Comparison of ENCODE assay signal across 25 cellular contexts in genomic region chr17:64472564-64472963, GRCh38. TPM values are rescaled to one million over a fixed set of nuclear protein-coding genes. Genes with fewer than 3 reads are reported as not detected.
A peak's percentile ranks its signal among the peaks of the same experiment; 100 is the strongest.
DNase-seq lines count a peak whose midpoint lies in the region; ATAC-seq, FAIRE-seq and TF ChIP-seq lines count a peak whose summit lies in the region.
"Had no signal": no experiment of that assay in that cellular context is flagged by ENCODE, and none has a peak within 500 bp of the region (broad histone marks: within the 10 kb centered on the region; RNA-seq: fewer than 3 reads in every experiment).

No MANE protein-coding gene starts in this region.

- H3K36me3 ChIP-seq in HepG2 (replicated peaks in 1 of 2; ENCODE audit: control insufficient read depth in 1 of 2, insufficient read depth in 2 of 2, low read length in 2 of 2) (no peaks in the 10 kb centered on the region; a peak in 2 of 5 replicates), right lobe of liver (no peaks in the 10 kb centered on the region), OCI-LY7 (ENCODE audit: insufficient read depth, low read length) (peaks cover 90% of the 10 kb centered on the region), suprapubic skin (no peaks in the 10 kb centered on the region)
- H3K36me3 ChIP-seq: Peyer's patch had no signal

- H3K4me2 ChIP-seq in HepG2 (ENCODE audit: low read depth, low read length) (no peak overlapping the region), OCI-LY7 (ENCODE audit: low read length) (no peak overlapping the region)
- H3K4me2 ChIP-seq: A549 had no signal

- no peak overlapping the region for H3K27ac ChIP-seq in HepG2 (ENCODE audit: extremely low read length, insufficient read depth, low read length)
- no peak overlapping the region for H3K27ac ChIP-seq in right lobe of liver
- no peak overlapping the region for H3K27ac ChIP-seq in OCI-LY7 (ENCODE audit: low read depth, low read length, poor library complexity, severe bottlenecking)
- H3K27ac ChIP-seq in suprapubic skin = no peak overlapping the region
- H3K27ac ChIP-seq: A549, Peyer's patch, SJCRH30 had no signal

- intact Hi-C loops in HepG2 (cut with micrococcal nuclease; ENCODE audit: unreplicated experiment) (no loop called here), right lobe of liver (cut with DNase I) (no loop called here), OCI-LY7 (cut with micrococcal nuclease; ENCODE audit: unreplicated experiment) (no loop called here)

- H3K27me3 ChIP-seq in HepG2 (ENCODE audit: control insufficient read depth in 1 of 2, insufficient read depth in 2 of 2, low read length in 2 of 2) = no peaks in the 10 kb centered on the region
- H3K27me3 ChIP-seq in right lobe of liver = no peaks in the 10 kb centered on the region
- no peaks in the 10 kb centered on the region for H3K27me3 ChIP-seq in suprapubic skin
- H3K27me3 ChIP-seq: Peyer's patch, SJCRH30 had no signal

- H3K9me3 ChIP-seq in HepG2 (ENCODE audit: low read length) (no peaks in the 10 kb centered on the region), right lobe of liver (no peaks in the 10 kb centered on the region), OCI-LY7 (ENCODE audit: low read length) (no peaks in the 10 kb centered on the region), suprapubic skin (no peaks in the 10 kb centered on the region)
- H3K9me3 ChIP-seq: A549, Peyer's patch, SJCRH30 had no signal

- TF ChIP-seq POLR2A in HepG2 (IDR thresholded peaks at IDR 0.05; ENCODE audit: insufficient read depth in 1 of 2, low read depth in 2 of 2, low read length in 2 of 2) (no peak), right lobe of liver (IDR thresholded peaks at IDR 0.05) (no peak), suprapubic skin (IDR thresholded peaks at IDR 0.05) (no peak)

- POLR2A ChIA-PET in HepG2 (lab: Yijun Ruan, JAX) (no interaction called here), OCI-LY7 (lab: Charles Lee) (interaction anchor here (0.5 kb wide), 2 partner anchors 308 to 627 kb away, joined by 3 to 4 read pairs; no protein-coding TSS in a partner anchor)

- 73% methylated on average over 2 of the region's 2 CpGs for WGBS in HepG2 (ENCODE audit: low lambda C conversion rate)
- 88% methylated on average over 2 of the region's 2 CpGs for WGBS in right lobe of liver (ENCODE audit: insufficient coverage, low coverage, low lambda C conversion rate, missing lambda C conversion rate)
- 91% methylated on average over 2 of the region's 2 CpGs for WGBS in suprapubic skin

- in situ Hi-C loops in HepG2 (cut with HindIII; ENCODE audit: extremely low pct_ligation_motif_present, low pct_unique_long_range_greater_than_20kb) = no loop called here

- DNase-seq in HepG2 (ENCODE audit: low spot score) (no peak), right lobe of liver (no peak), OCI-LY7 (ENCODE audit: low spot score) (no peak), epithelial cell of esophagus (ENCODE audit: low read depth) (peak; percentile 8), hypothalamus (lab: John Stamatoyannopoulos, UW) (no peak), NOMO-1 treated with dmso at 0.1 percent for 144 hours (lab: John Stamatoyannopoulos, UW; ENCODE audit: unreplicated experiment) (no peak), suprapubic skin (ENCODE audit: low spot score in 2 of 2) (no peak)
- DNase-seq: AML-193; C1 segment of cervical spinal cord; CD4-positive, alpha-beta memory T cell; COR-L47; DMS53; Karpas-422; MV-4-11; NCI-H1105; NCI-H146; NCI-H1930; NCI-H2107; NCI-H524; NCI-H774; Peyer's patch; SJCRH30; T-cell had no signal

- CTCF ChIA-PET in HepG2 (lab: Yijun Ruan, JAX; ENCODE audit: low intra/inter-chr PET ratio, low total read pairs) (no interaction called here), OCI-LY7 (lab: Charles Lee; ENCODE audit: unreplicated experiment) (no interaction called here)

- no peaks in the 10 kb centered on the region for H3K4me1 ChIP-seq in HepG2 (ENCODE audit: insufficient read depth, low read length)
- no peaks in the 10 kb centered on the region for H3K4me1 ChIP-seq in right lobe of liver
- H3K4me1 ChIP-seq in OCI-LY7 (ENCODE audit: insufficient read depth, low read length, poor library complexity, severe bottlenecking) = peaks cover 6% of the 10 kb centered on the region
- no peaks in the 10 kb centered on the region for H3K4me1 ChIP-seq in suprapubic skin
- H3K4me1 ChIP-seq: A549, Peyer's patch, SJCRH30 had no signal

- TF ChIP-seq CTCF in HepG2 (CRISPR knock-in tag; IDR thresholded peaks at IDR 0.05) (no peak), right lobe of liver (IDR thresholded peaks at IDR 0.05) (no peak), OCI-LY7 (conservative IDR thresholded peaks at IDR 0.05; ENCODE audit: low read length) (no peak), epithelial cell of esophagus (IDR thresholded peaks at IDR 0.05; ENCODE audit: insufficient read depth, low read depth, low read length, missing control alignments) (no peak), suprapubic skin (IDR thresholded peaks at IDR 0.05) (no peak)

- H3K9ac ChIP-seq in HepG2 (ENCODE audit: insufficient read depth, low read depth, low read length) = no peak overlapping the region

- no peak for TF ChIP-seq RAD21 in HepG2 (CRISPR knock-in tag; IDR thresholded peaks at IDR 0.05)

- no peaks in the 10 kb centered on the region for H3K9me2 ChIP-seq in OCI-LY7 (ENCODE audit: insufficient read depth, low read length)

- H3K4me3 ChIP-seq in HepG2 (replicated peaks in 1 of 3; ENCODE audit: insufficient read depth in 1 of 3, low read depth in 2 of 3, low read length in 3 of 3) (no peak overlapping the region), right lobe of liver (no peak overlapping the region), OCI-LY7 (ENCODE audit: low read depth, low read length, poor library complexity, severe bottlenecking) (no peak overlapping the region), epithelial cell of esophagus (ENCODE audit: low read length) (no peak overlapping the region), suprapubic skin (no peak overlapping the region)
- H3K4me3 ChIP-seq: A549, Peyer's patch, SJCRH30 had no signal

- H2AFZ ChIP-seq in HepG2 (ENCODE audit: low read length) (no peak overlapping the region), OCI-LY7 (ENCODE audit: low read length) (no peak overlapping the region)

- H4K20me1 ChIP-seq in HepG2 (ENCODE audit: insufficient read depth, low read length) = no peaks in the 10 kb centered on the region
- H4K20me1 ChIP-seq in OCI-LY7 (ENCODE audit: insufficient read depth, low read length) = no peaks in the 10 kb centered on the region

- FAIRE-seq in HepG2 (lab: Jason Lieb, UNC) = no peak
- FAIRE-seq: A549, G401.6 had no signal

- ATAC-seq in HepG2 = peak; percentile 74
- ATAC-seq in right lobe of liver = no peak
- ATAC-seq: T-cell had no signal

- TF ChIP-seq EP300 in HepG2 (IDR thresholded peaks at IDR 0.05; ENCODE audit: low read depth in 2 of 2, low read length in 2 of 2) (no peak), HepG2 (CRISPR knock-in tag; IDR thresholded peaks at IDR 0.05; ENCODE audit: borderline replicate concordance) (no peak), suprapubic skin (IDR thresholded peaks at IDR 0.05) (no peak)

- no peaks in the 10 kb centered on the region for H3K79me2 ChIP-seq in HepG2 (ENCODE audit: insufficient read depth, low read length)
- no peaks in the 10 kb centered on the region for H3K79me2 ChIP-seq in OCI-LY7 (ENCODE audit: insufficient read depth, low read depth, low read length)

- no TSS peak for BruUV-seq in HepG2 (replicated peaks; lab: Mats Ljungman, UMichigan)
- BruUV-seq in OCI-LY7 (replicated peaks; lab: Mats Ljungman, UMichigan) = TSS peak; percentile 48

RNA-seq across cellular contexts. Expression of gene MILR1, which starts 23.6 kb away (rescaled TPM):
- total RNA-seq in HepG2 (2016; rRNA removed; fragmentation: Illumina TruSeq; extraction: Trizol) = 0.27 TPM in 1 of 2 replicates, not detected in the other
- not detected in 2 replicates for total RNA-seq in HepG2 (2016; cell fraction: cytosol; rRNA removed; fragmentation: Illumina TruSeq; extraction: Trizol; ENCODE audit: low read depth)
- total RNA-seq in HepG2 (2016; cell fraction: insoluble cytoplasmic fraction; rRNA removed; fragmentation: Illumina TruSeq; extraction: Trizol) = not detected in 2 replicates
- not detected in 2 replicates for total RNA-seq in HepG2 (2016; cell fraction: membrane; rRNA removed; fragmentation: Illumina TruSeq; extraction: Trizol)
- total RNA-seq in HepG2 (2016; cell fraction: nucleus; rRNA removed; fragmentation: Illumina TruSeq; extraction: Trizol) = not detected in 2 replicates
- 0.98 and 1.7 TPM in 2 replicates for polyA plus RNA-seq in HepG2 (2011; rRNA removed)
- polyA plus RNA-seq in HepG2 (2011; cell fraction: cytosol; rRNA removed) = 0.47 and 0.75 TPM in 2 replicates
- 0.80 and 1.5 TPM in 2 replicates for polyA plus RNA-seq in HepG2 (2011; cell fraction: nucleus; rRNA removed)
- polyA plus RNA-seq in HepG2 (2012) = 0.57 TPM in 1 of 2 replicates, not detected in the other
- polyA plus RNA-seq in HepG2 (2016; cell fraction: cytosol; fragmentation: Illumina TruSeq; extraction: Trizol; ENCODE audit: low read depth) = not detected in 2 replicates
- polyA plus RNA-seq in HepG2 (2016; cell fraction: insoluble cytoplasmic fraction; fragmentation: Illumina TruSeq; extraction: Trizol; ENCODE audit: low read depth) = not detected in 2 replicates
- polyA plus RNA-seq in HepG2 (2016; cell fraction: membrane; fragmentation: Illumina TruSeq; extraction: Trizol; ENCODE audit: low read depth) = 0.34 TPM in 1 of 2 replicates, not detected in the other
- 0.64 TPM in 1 of 2 replicates, not detected in the other for polyA plus RNA-seq in HepG2 (2016; cell fraction: nucleus; fragmentation: Illumina TruSeq; extraction: Trizol; ENCODE audit: insufficient read depth, low read depth)
- 0.72 TPM in 1 of 2 replicates, not detected in the other for polyA minus RNA-seq in HepG2 (2011; rRNA and poly(A)+ RNA removed; ENCODE audit: low replicate concordance)
- polyA minus RNA-seq in HepG2 (2011; cell fraction: cytosol; rRNA and poly(A)+ RNA removed) = not detected in 2 replicates
- 1.2 and 2.5 TPM in 2 replicates for polyA minus RNA-seq in HepG2 (2011; cell fraction: nucleus; rRNA and poly(A)+ RNA removed)
- total RNA-seq in right lobe of liver = 1 to 10 TPM in 4 of 6 experiments, under 1 TPM in 2; 0.57 to 3.0 (median 1.9) TPM
- 68.7 and 73.6 TPM in 2 replicates for total RNA-seq in OCI-LY7 (2014; rRNA removed; shearing (Covaris generic))
- total RNA-seq in OCI-LY7 (2022) = 92.2 and 101 TPM in 2 replicates
- under 1 TPM in 2 of 4 donors, not detected in 2; 0.45 to 0.57 TPM for total RNA-seq in suprapubic skin
- polyA plus RNA-seq: CD4-positive, alpha-beta memory T cell had no signal

RNA-seq across cellular contexts. Expression of gene POLG2, which starts 24.3 kb away (rescaled TPM):
- total RNA-seq in HepG2 (2016; rRNA removed; fragmentation: Illumina TruSeq; extraction: Trizol) (16.2 and 25.5 TPM in 2 replicates), right lobe of liver (1 to 10 TPM; 2.9 to 9.2 (median 5.5) TPM), OCI-LY7 (2022) (51.1 and 54.4 TPM in 2 replicates), suprapubic skin (10 to 100 TPM in 1 of 4 donors, 1 to 10 TPM in 3; 2.7 to 23.2 (median 5.0) TPM)
- total RNA-seq in HepG2 (2016; cell fraction: cytosol; rRNA removed; fragmentation: Illumina TruSeq; extraction: Trizol; ENCODE audit: low read depth) = 6.2 and 6.5 TPM in 2 replicates
- total RNA-seq in HepG2 (2016; cell fraction: insoluble cytoplasmic fraction; rRNA removed; fragmentation: Illumina TruSeq; extraction: Trizol) = 17.1 and 25.1 TPM in 2 replicates
- total RNA-seq in HepG2 (2016; cell fraction: membrane; rRNA removed; fragmentation: Illumina TruSeq; extraction: Trizol) = 4.8 and 7.5 TPM in 2 replicates
- 40.2 and 43.9 TPM in 2 replicates for total RNA-seq in HepG2 (2016; cell fraction: nucleus; rRNA removed; fragmentation: Illumina TruSeq; extraction: Trizol)
- 19.6 and 21.1 TPM in 2 replicates for polyA plus RNA-seq in HepG2 (2011; rRNA removed)
- polyA plus RNA-seq in HepG2 (2011; cell fraction: cytosol; rRNA removed) = 7.1 and 7.7 TPM in 2 replicates
- 33.9 and 48.5 TPM in 2 replicates for polyA plus RNA-seq in HepG2 (2011; cell fraction: nucleus; rRNA removed)
- polyA plus RNA-seq in HepG2 (2012) = 20.6 and 26.0 TPM in 2 replicates
- polyA plus RNA-seq in HepG2 (2016; cell fraction: cytosol; fragmentation: Illumina TruSeq; extraction: Trizol; ENCODE audit: low read depth) = 1.7 and 1.9 TPM in 2 replicates
- polyA plus RNA-seq in HepG2 (2016; cell fraction: insoluble cytoplasmic fraction; fragmentation: Illumina TruSeq; extraction: Trizol; ENCODE audit: low read depth) = 15.7 and 18.4 TPM in 2 replicates
- 2.1 and 3.4 TPM in 2 replicates for polyA plus RNA-seq in HepG2 (2016; cell fraction: membrane; fragmentation: Illumina TruSeq; extraction: Trizol; ENCODE audit: low read depth)
- polyA plus RNA-seq in HepG2 (2016; cell fraction: nucleus; fragmentation: Illumina TruSeq; extraction: Trizol; ENCODE audit: insufficient read depth, low read depth) = 81.7 and 89.2 TPM in 2 replicates
- 8.5 and 12.3 TPM in 2 replicates for polyA minus RNA-seq in HepG2 (2011; rRNA and poly(A)+ RNA removed; ENCODE audit: low replicate concordance)
- polyA minus RNA-seq in HepG2 (2011; cell fraction: cytosol; rRNA and poly(A)+ RNA removed) = 3.9 and 5.4 TPM in 2 replicates
- 61.8 and 78.0 TPM in 2 replicates for polyA minus RNA-seq in HepG2 (2011; cell fraction: nucleus; rRNA and poly(A)+ RNA removed)
- 22.9 and 31.4 TPM in 2 replicates for total RNA-seq in OCI-LY7 (2014; rRNA removed; shearing (Covaris generic))

RNA-seq across cellular contexts. Expression of gene DDX5, which starts 33.5 kb away (rescaled TPM):
- total RNA-seq in HepG2 (2016; rRNA removed; fragmentation: Illumina TruSeq; extraction: Trizol) (503 and 539 TPM in 2 replicates), right lobe of liver (100 to 1,000 TPM; 218 to 431 (median 344) TPM), OCI-LY7 (2022) (815 and 857 TPM in 2 replicates), suprapubic skin (1,000 to 10,000 TPM in 1 of 4 donors, 100 to 1,000 TPM in 3; 532 to 1,402 (median 922) TPM)
- total RNA-seq in HepG2 (2016; cell fraction: cytosol; rRNA removed; fragmentation: Illumina TruSeq; extraction: Trizol; ENCODE audit: low read depth) = 84.1 and 89.7 TPM in 2 replicates
- total RNA-seq in HepG2 (2016; cell fraction: insoluble cytoplasmic fraction; rRNA removed; fragmentation: Illumina TruSeq; extraction: Trizol) = 489 and 528 TPM in 2 replicates
- total RNA-seq in HepG2 (2016; cell fraction: membrane; rRNA removed; fragmentation: Illumina TruSeq; extraction: Trizol) = 116 and 157 TPM in 2 replicates
- 878 and 919 TPM in 2 replicates for total RNA-seq in HepG2 (2016; cell fraction: nucleus; rRNA removed; fragmentation: Illumina TruSeq; extraction: Trizol)
- 622 and 684 TPM in 2 replicates for polyA plus RNA-seq in HepG2 (2011; rRNA removed)
- 569 and 613 TPM in 2 replicates for polyA plus RNA-seq in HepG2 (2011; cell fraction: cytosol; rRNA removed)
- 1,237 and 1,431 TPM in 2 replicates for polyA plus RNA-seq in HepG2 (2011; cell fraction: nucleus; rRNA removed)
- 388 and 421 TPM in 2 replicates for polyA plus RNA-seq in HepG2 (2012)
- polyA plus RNA-seq in HepG2 (2016; cell fraction: cytosol; fragmentation: Illumina TruSeq; extraction: Trizol; ENCODE audit: low read depth) = 39.4 and 49.0 TPM in 2 replicates
- polyA plus RNA-seq in HepG2 (2016; cell fraction: insoluble cytoplasmic fraction; fragmentation: Illumina TruSeq; extraction: Trizol; ENCODE audit: low read depth) = 620 and 627 TPM in 2 replicates
- polyA plus RNA-seq in HepG2 (2016; cell fraction: membrane; fragmentation: Illumina TruSeq; extraction: Trizol; ENCODE audit: low read depth) = 60.1 and 80.5 TPM in 2 replicates
- polyA plus RNA-seq in HepG2 (2016; cell fraction: nucleus; fragmentation: Illumina TruSeq; extraction: Trizol; ENCODE audit: insufficient read depth, low read depth) = 1,021 and 1,036 TPM in 2 replicates
- polyA minus RNA-seq in HepG2 (2011; rRNA and poly(A)+ RNA removed; ENCODE audit: low replicate concordance) = 1,158 and 1,526 TPM in 2 replicates
- polyA minus RNA-seq in HepG2 (2011; cell fraction: cytosol; rRNA and poly(A)+ RNA removed) = 501 and 518 TPM in 2 replicates
- 2,012 and 2,066 TPM in 2 replicates for polyA minus RNA-seq in HepG2 (2011; cell fraction: nucleus; rRNA and poly(A)+ RNA removed)
- 362 and 461 TPM in 2 replicates for total RNA-seq in OCI-LY7 (2014; rRNA removed; shearing (Covaris generic))

RNA-seq across cellular contexts. Expression of gene CEP95, which starts 34.2 kb away (rescaled TPM):
- 31.9 and 68.8 TPM in 2 replicates for total RNA-seq in HepG2 (2016; rRNA removed; fragmentation: Illumina TruSeq; extraction: Trizol)
- total RNA-seq in HepG2 (2016; cell fraction: cytosol; rRNA removed; fragmentation: Illumina TruSeq; extraction: Trizol; ENCODE audit: low read depth) = 28.2 and 32.1 TPM in 2 replicates
- total RNA-seq in HepG2 (2016; cell fraction: insoluble cytoplasmic fraction; rRNA removed; fragmentation: Illumina TruSeq; extraction: Trizol) = 34.8 and 63.6 TPM in 2 replicates
- 29.6 and 34.9 TPM in 2 replicates for total RNA-seq in HepG2 (2016; cell fraction: membrane; rRNA removed; fragmentation: Illumina TruSeq; extraction: Trizol)
- total RNA-seq in HepG2 (2016; cell fraction: nucleus; rRNA removed; fragmentation: Illumina TruSeq; extraction: Trizol) = 128 and 149 TPM in 2 replicates
- polyA plus RNA-seq in HepG2 (2011; rRNA removed) = 58.6 and 65.9 TPM in 2 replicates
- 11.6 and 14.3 TPM in 2 replicates for polyA plus RNA-seq in HepG2 (2011; cell fraction: cytosol; rRNA removed)
- polyA plus RNA-seq in HepG2 (2011; cell fraction: nucleus; rRNA removed) = 128 and 136 TPM in 2 replicates
- 42.4 and 43.9 TPM in 2 replicates for polyA plus RNA-seq in HepG2 (2012)
- 9.9 and 10.0 TPM in 2 replicates for polyA plus RNA-seq in HepG2 (2016; cell fraction: cytosol; fragmentation: Illumina TruSeq; extraction: Trizol; ENCODE audit: low read depth)
- 31.3 and 31.7 TPM in 2 replicates for polyA plus RNA-seq in HepG2 (2016; cell fraction: insoluble cytoplasmic fraction; fragmentation: Illumina TruSeq; extraction: Trizol; ENCODE audit: low read depth)
- polyA plus RNA-seq in HepG2 (2016; cell fraction: membrane; fragmentation: Illumina TruSeq; extraction: Trizol; ENCODE audit: low read depth) = 16.6 and 17.0 TPM in 2 replicates
- polyA plus RNA-seq in HepG2 (2016; cell fraction: nucleus; fragmentation: Illumina TruSeq; extraction: Trizol; ENCODE audit: insufficient read depth, low read depth) = 274 and 290 TPM in 2 replicates
- 37.3 and 40.5 TPM in 2 replicates for polyA minus RNA-seq in HepG2 (2011; rRNA and poly(A)+ RNA removed; ENCODE audit: low replicate concordance)
- polyA minus RNA-seq in HepG2 (2011; cell fraction: cytosol; rRNA and poly(A)+ RNA removed) = 13.0 and 13.9 TPM in 2 replicates
- polyA minus RNA-seq in HepG2 (2011; cell fraction: nucleus; rRNA and poly(A)+ RNA removed) = 201 and 240 TPM in 2 replicates
- total RNA-seq in right lobe of liver = 10 to 100 TPM; 11.0 to 27.6 (median 14.0) TPM
- 62.7 and 87.9 TPM in 2 replicates for total RNA-seq in OCI-LY7 (2014; rRNA removed; shearing (Covaris generic))
- 89.6 and 101 TPM in 2 replicates for total RNA-seq in OCI-LY7 (2022)
- total RNA-seq in suprapubic skin = 100 to 1,000 TPM in 1 of 4 donors, 10 to 100 TPM in 3; 46.8 to 200 (median 61.5) TPM

Comparison
In these comparisons a context has a peak if more than half of its experiments do, and no peak if none do; other contexts are left out.
1. RNA of gene MILR1, which starts 23.6 kb away (total RNA-seq): 68.7 to 101 TPM in OCI-LY7; 0.57 to 3.0 TPM in right lobe of liver, 0.45 to 0.57 TPM in suprapubic skin and 0.27 TPM in HepG2; every median in the first group is over 10 times any median in the second.